Comparison of ENCODE assay signal across 8 cellular contexts in genomic region chr3:194685723-194686413, GRCh38. TPM values are rescaled to one million over a fixed set of nuclear protein-coding genes. Genes with fewer than 3 reads are reported as not detected.
DNase-seq lines count a peak whose midpoint lies in the region; ATAC-seq, FAIRE-seq and TF ChIP-seq lines count a peak whose summit lies in the region.

TSS of gene FAM43A (plus strand) at chr3:194685883. CDS start at chr3:194686827, 944 bp downstream.

- POLR2A ChIA-PET in HepG2 (lab: Yijun Ruan, JAX): interaction anchor here (0.5 to 2.7 kb wide), 5 partner anchors 14 to 592 kb away, joined by 3 to 11 read pairs (median 5); partner anchors contain the start of genes LSG1 and XXYLT1

- TF ChIP-seq RAD21 in HepG2 (CRISPR knock-in tag; IDR thresholded peaks at IDR 0.05): peak; percentile 51; the same call in 1 of the 2 replicates

- no peaks in the 10 kb centered on the region for H4K20me1 ChIP-seq in HepG2 (ENCODE audit: insufficient read depth, low read length)

- H3K4me1 ChIP-seq in HepG2 (ENCODE audit: insufficient read depth, low read length): peaks cover 80% of the 10 kb centered on the region

- peak within 1 kb of the TSS; percentile 55; the same call in 1 of the 2 replicates for H3K9ac ChIP-seq in HepG2 (ENCODE audit: insufficient read depth, low read depth, low read length)

- peaks cover 0 to 29% of the 10 kb centered on the region in 2 experiments; a peak in 1 of 5 replicates for H3K27me3 ChIP-seq in HepG2 (ENCODE audit: control insufficient read depth in 1 of 2, insufficient read depth in 2 of 2, low read length in 2 of 2)

- intact Hi-C loops in HepG2 (cut with micrococcal nuclease; ENCODE audit: unreplicated experiment): loop anchor here (5.0 to 10.0 kb wide), 3 partner anchors 36 to 839 kb away; no protein-coding TSS in a partner anchor

- no peak within 1 kb of the TSS for H3K27ac ChIP-seq in HepG2 (ENCODE audit: extremely low read length, insufficient read depth, low read length)

- H3K4me3 ChIP-seq in HepG2 (replicated peaks in 1 of 3; ENCODE audit: insufficient read depth in 1 of 3, low read depth in 2 of 3, low read length in 3 of 3): peak within 1 kb of the TSS; percentile 56 to 77 (median 69)

- TF ChIP-seq EP300 in HepG2 (IDR thresholded peaks at IDR 0.05; ENCODE audit: low read depth in 2 of 2, low read length in 2 of 2) (no peak), HepG2 (CRISPR knock-in tag; IDR thresholded peaks at IDR 0.05; ENCODE audit: borderline replicate concordance) (no peak)

- peak within 1 kb of the TSS; percentile 84 for H3K4me2 ChIP-seq in HepG2 (ENCODE audit: low read depth, low read length)

- peak; percentile 79 to 92 for TF ChIP-seq POLR2A in HepG2 (IDR thresholded peaks at IDR 0.05; ENCODE audit: insufficient read depth in 1 of 2, low read depth in 2 of 2, low read length in 2 of 2)

- in situ Hi-C loops in HepG2 (cut with HindIII; ENCODE audit: extremely low pct_ligation_motif_present, low pct_unique_long_range_greater_than_20kb): loop anchor here (5.0 to 10.0 kb wide), 3 partner anchors 59 to 421 kb away; no protein-coding TSS in a partner anchor

- FAIRE-seq in HepG2 (lab: Jason Lieb, UNC): no peak

- no peaks in the 10 kb centered on the region for H3K36me3 ChIP-seq in HepG2 (replicated peaks in 1 of 2; ENCODE audit: control insufficient read depth in 1 of 2, insufficient read depth in 2 of 2, low read length in 2 of 2)

- TF ChIP-seq CTCF in HepG2 (CRISPR knock-in tag; IDR thresholded peaks at IDR 0.05): peak; percentile 61

- H3K79me2 ChIP-seq in HepG2 (ENCODE audit: insufficient read depth, low read length): no peaks in the 10 kb centered on the region

- BruUV-seq in HepG2 (replicated peaks; lab: Mats Ljungman, UMichigan): no TSS peak

- 0% methylated on average over 5 of the region's 69 CpGs for WGBS in HepG2 (ENCODE audit: low lambda C conversion rate)

- DNase-seq in NCI-H526 (lab: John Stamatoyannopoulos, UW) (peak; percentile 75 to 90), dermis microvascular lymphatic vessel endothelial cell (ENCODE audit: low read depth in 2 of 2) (peak; percentile 87 to 95), HepG2 (ENCODE audit: low spot score) (peak; percentile 73)
- DNase-seq in activated CD4-positive, alpha-beta T cell treated with anti-CD3 and anti-CD28 coated beads, Interleukin-2, amount 50 U/mL, for 48 hours: peak; percentile 82 to 88
- peak; percentile 81 to 86 for DNase-seq in stimulated activated CD4-positive, alpha-beta T cell treated with anti-CD3 and anti-CD28 coated beads, Interleukin-2, amount 100 ng/mL, for 24 hours

- no peaks in the 10 kb centered on the region for H3K9me3 ChIP-seq in HepG2 (ENCODE audit: low read length)

- H2AFZ ChIP-seq in HepG2 (ENCODE audit: low read length): no peak within 1 kb of the TSS

- CTCF ChIA-PET in HepG2 (lab: Yijun Ruan, JAX; ENCODE audit: low intra/inter-chr PET ratio, low total read pairs): interaction anchor here (1.1 kb wide), 1 partner anchor 299 kb away, joined by 4 read pairs; no protein-coding TSS in a partner anchor

- ATAC-seq in GM18498 (IDR thresholded peaks at IDR 0.05; ENCODE audit: unreplicated experiment) (peak; percentile 44), HG03280 (IDR thresholded peaks at IDR 0.05; ENCODE audit: unreplicated experiment) (peak; percentile 44), HepG2 (peak; percentile 82), GM19328 (IDR thresholded peaks at IDR 0.05; ENCODE audit: unreplicated experiment) (no peak)

TF ChIP-seq in HepG2, 621 proteins besides CTCF, POLR2A, EP300 and RAD21 (continues in another document):
- no peak for TF ChIP-seq ZNF260 (CRISPR knock-in tag; IDR thresholded peaks at IDR 0.05; ENCODE audit: borderline replicate concordance, low read depth)
- no peak for TF ChIP-seq ZNF354B (CRISPR knock-in tag; IDR thresholded peaks at IDR 0.05)
- no peak for TF ChIP-seq SP1 (IDR thresholded peaks at IDR 0.05)
- TF ChIP-seq SP1 (CRISPR knock-in tag; IDR thresholded peaks at IDR 0.05): no peak
- TF ChIP-seq FUBP1 (CRISPR knock-in tag; IDR thresholded peaks at IDR 0.05; ENCODE audit: borderline replicate concordance): no peak
- no peak for TF ChIP-seq CHCHD3 (CRISPR knock-in tag; IDR thresholded peaks at IDR 0.05)
- TF ChIP-seq SNRNP70 (IDR thresholded peaks at IDR 0.05; ENCODE audit: low read depth, low read length): no peak
- TF ChIP-seq ZNF335 (CRISPR knock-in tag; IDR thresholded peaks at IDR 0.05): no peak
- TF ChIP-seq HNF4G (IDR thresholded peaks at IDR 0.05; ENCODE audit: borderline replicate concordance, low read depth, low read length): no peak
- TF ChIP-seq HNF4G (CRISPR knock-in tag; IDR thresholded peaks at IDR 0.05; ENCODE audit: borderline replicate concordance, low read depth): no peak
- no peak for TF ChIP-seq ZNF672 (CRISPR knock-in tag; IDR thresholded peaks at IDR 0.05)
- TF ChIP-seq POLR2G (IDR thresholded peaks at IDR 0.05; ENCODE audit: low read depth, low read length): peak; percentile 87
- TF ChIP-seq CREB1 (IDR thresholded peaks at IDR 0.05): no peak
- TF ChIP-seq CREB1 (CRISPR knock-in tag; IDR thresholded peaks at IDR 0.05): no peak
- 0 out of 2 replicates have a peak, but pooled peaks have one; percentile 65 for TF ChIP-seq ZNF614 (CRISPR knock-in tag; IDR thresholded peaks at IDR 0.05; ENCODE audit: borderline replicate concordance)
- TF ChIP-seq SRSF9 (IDR thresholded peaks at IDR 0.05; ENCODE audit: borderline replicate concordance, insufficient read depth, low read depth, low read length, poor library complexity, severe bottlenecking): no peak
- no peak for TF ChIP-seq DDIT3 (CRISPR knock-in tag; IDR thresholded peaks at IDR 0.05)
- no peak for TF ChIP-seq ZNF678 (CRISPR knock-in tag; IDR thresholded peaks at IDR 0.05)
- no peak for TF ChIP-seq ZNF468 (CRISPR knock-in tag; IDR thresholded peaks at IDR 0.05)
- no peak for TF ChIP-seq SMARCC2 (IDR thresholded peaks at IDR 0.05)
- TF ChIP-seq SIX1 (CRISPR knock-in tag; IDR thresholded peaks at IDR 0.05; ENCODE audit: borderline replicate concordance): no peak
- TF ChIP-seq IKZF1 (IDR thresholded peaks at IDR 0.05): no peak

RNA-seq across cellular contexts. Expression of gene FAM43A, which starts in this region (rescaled TPM):
- total RNA-seq in dermis microvascular lymphatic vessel endothelial cell (80.7 and 186 TPM in 2 replicates), HepG2 (2016; rRNA removed; fragmentation: Illumina TruSeq; extraction: Trizol) (0.42 and 0.91 TPM in 2 replicates)
- total RNA-seq in HepG2 (2016; cell fraction: cytosol; rRNA removed; fragmentation: Illumina TruSeq; extraction: Trizol; ENCODE audit: low read depth): 0.18 and 0.20 TPM in 2 replicates
- total RNA-seq in HepG2 (2016; cell fraction: insoluble cytoplasmic fraction; rRNA removed; fragmentation: Illumina TruSeq; extraction: Trizol): 0.55 and 0.93 TPM in 2 replicates
- 0.69 and 0.74 TPM in 2 replicates for total RNA-seq in HepG2 (2016; cell fraction: membrane; rRNA removed; fragmentation: Illumina TruSeq; extraction: Trizol)
- 0.31 and 0.81 TPM in 2 replicates for total RNA-seq in HepG2 (2016; cell fraction: nucleus; rRNA removed; fragmentation: Illumina TruSeq; extraction: Trizol)
- 1.5 and 1.8 TPM in 2 replicates for polyA plus RNA-seq in HepG2 (2011; rRNA removed)
- polyA plus RNA-seq in HepG2 (2011; cell fraction: cytosol; rRNA removed): 1.5 and 3.9 TPM in 2 replicates
- polyA plus RNA-seq in HepG2 (2011; cell fraction: nucleus; rRNA removed): 3.8 and 4.4 TPM in 2 replicates
- 0.38 and 0.64 TPM in 2 replicates for polyA plus RNA-seq in HepG2 (2012)
- 0.08 and 0.19 TPM in 2 replicates for polyA plus RNA-seq in HepG2 (2016; cell fraction: cytosol; fragmentation: Illumina TruSeq; extraction: Trizol; ENCODE audit: low read depth)
- 0.67 and 0.83 TPM in 2 replicates for polyA plus RNA-seq in HepG2 (2016; cell fraction: insoluble cytoplasmic fraction; fragmentation: Illumina TruSeq; extraction: Trizol; ENCODE audit: low read depth)
- 0.63 and 0.93 TPM in 2 replicates for polyA plus RNA-seq in HepG2 (2016; cell fraction: membrane; fragmentation: Illumina TruSeq; extraction: Trizol; ENCODE audit: low read depth)
- 1.1 and 1.2 TPM in 2 replicates for polyA plus RNA-seq in HepG2 (2016; cell fraction: nucleus; fragmentation: Illumina TruSeq; extraction: Trizol; ENCODE audit: insufficient read depth, low read depth)
- polyA minus RNA-seq in HepG2 (2011; rRNA and poly(A)+ RNA removed; ENCODE audit: low replicate concordance): 1.5 and 4.9 TPM in 2 replicates
- 1.5 and 1.8 TPM in 2 replicates for polyA minus RNA-seq in HepG2 (2011; cell fraction: cytosol; rRNA and poly(A)+ RNA removed)
- polyA minus RNA-seq in HepG2 (2011; cell fraction: nucleus; rRNA and poly(A)+ RNA removed): 0.99 and 1.4 TPM in 2 replicates

Comparison
In these comparisons a context has a peak if more than half of its experiments do, and no peak if none do; other contexts are left out.
1. RNA of gene FAM43A (total RNA-seq): 80.7 to 186 TPM in dermis microvascular lymphatic vessel endothelial cell; 0.18 to 0.93 TPM in HepG2; every median in the first group is over 10 times any median in the second.
2. Peak in every context shown above with its lines, with median percentiles within 50 percentile points of each other: DNase-seq.